24 cellular contexts compared by ENCODE assay signal in genomic region chr6:26657268-26657667, GRCh38. TPM values are rescaled to one million over a fixed set of nuclear protein-coding genes. Genes with fewer than 3 reads are reported as not detected.
DNase-seq lines count a peak whose midpoint lies in the region; ATAC-seq and TF ChIP-seq lines count a peak whose summit lies in the region.
"Had no signal": no experiment of that assay in that cellular context is flagged by ENCODE, and none has a peak within 500 bp of the region (broad histone marks: within the 10 kb centered on the region; RNA-seq: fewer than 3 reads in every experiment).

No MANE protein-coding gene starts in this region.

- H3K4me3 ChIP-seq in smooth muscle cell (no peak overlapping the region), trophoblast cell (ENCODE audit: low read depth, low read length) (no peak overlapping the region), mucosa of descending colon (no peak overlapping the region)

- peak; percentile 15 for DNase-seq in KBM-7
- peak; percentile 95 for DNase-seq in OCI-M1 (lab: John Stamatoyannopoulos, UW)
- no peak for DNase-seq in smooth muscle cell (lab: John Stamatoyannopoulos, UW; ENCODE audit: unreplicated experiment)
- no peak for DNase-seq in trophoblast cell
- DNase-seq in mucosa of descending colon, result no peak
- no peak for DNase-seq in HK-2 (ENCODE audit: unreplicated experiment)
- DNase-seq: activated CD8-positive, alpha-beta T cell treated with anti-CD3 and anti-CD28 coated beads, Interleukin-2, amount 10 ng/mL, durations not matched to agents 7 days and 5 days; activated naive CD4-positive, alpha-beta T cell; activated T-cell treated with anti-CD3 and anti-CD28 coated beads, Interleukin-2, amount 50 U/mL, for 24 hours; GF-D8; GOT3; heart right ventricle; left ventricle myocardium superior; NCI-H524 treated with DMSO at 0.1 percent for 48 hours; nucleus accumbens; retina; SHP77 treated with DMSO at 0.1 percent for 48 hours; stimulated activated CD4-positive, alpha-beta T cell treated with anti-CD3 and anti-CD28 coated beads, Interleukin-12 subunit alpha, Interleukin-12 subunit beta, amount 100 ng/mL, for 4 hours; substantia nigra; T-helper 2 cell had no signal

- H3K4me1 ChIP-seq in smooth muscle cell (ENCODE audit: low read depth), result peaks cover 11% of the 10 kb centered on the region
- H3K4me1 ChIP-seq in trophoblast cell (ENCODE audit: control insufficient read depth in 1 of 2, insufficient read depth in 2 of 2, low read length in 2 of 2), result peaks cover 0 to 2% of the 10 kb centered on the region in 2 experiments
- H3K4me1 ChIP-seq in mucosa of descending colon (ENCODE audit: low read depth), result peaks cover 14% of the 10 kb centered on the region

- peak overlapping the region; percentile 94 for H3K4me2 ChIP-seq in smooth muscle cell
- H3K4me2 ChIP-seq in trophoblast cell (ENCODE audit: low read length), result no peak overlapping the region

- no peak overlapping the region for H3K14ac ChIP-seq in trophoblast cell (ENCODE audit: low read length)

- H3K23ac ChIP-seq in trophoblast cell (ENCODE audit: low read length), result no peak overlapping the region

- no peak overlapping the region for H3K9ac ChIP-seq in smooth muscle cell (ENCODE audit: low read depth)
- H3K9ac ChIP-seq in trophoblast cell (ENCODE audit: low read length), result no peak overlapping the region
- H3K9ac ChIP-seq: KMS-11 had no signal

- H3K79me2 ChIP-seq in smooth muscle cell (ENCODE audit: low read depth) (peaks cover 66% of the 10 kb centered on the region), trophoblast cell (ENCODE audit: control insufficient read depth, insufficient read depth, low read length, poor library complexity) (peaks cover 1% of the 10 kb centered on the region)

- WGBS in smooth muscle cell (ENCODE audit: low lambda C conversion rate), result 96% methylated on average over 4 of the region's 4 CpGs
- WGBS in trophoblast cell (ENCODE audit: extremely low coverage, insufficient coverage, insufficient read length), result 100% methylated on average over 1 of the region's 4 CpGs

- H3K4ac ChIP-seq in trophoblast cell (ENCODE audit: low read depth, low read length), result no peak overlapping the region

- peaks cover 18% of the 10 kb centered on the region for H3K27me3 Mint-ChIP-seq in brain

- H4K12ac ChIP-seq in trophoblast cell (ENCODE audit: low read depth, low read length), result no peak overlapping the region

- ATAC-seq in mucosa of descending colon, result no peak
- no peak for ATAC-seq in HG03520 (IDR thresholded peaks at IDR 0.05; ENCODE audit: unreplicated experiment)
- ATAC-seq: activated CD8-positive, alpha-beta T cell treated with anti-CD3 and anti-CD28 coated beads, Interleukin-2, amount 10 ng/mL, durations not matched to agents 7 days and 5 days; heart right ventricle; left ventricle myocardium superior had no signal

- in situ Hi-C loops in KBM-7 (cut with MboI; ENCODE audit: low pct_unique_long_range_greater_than_20kb, low sequenced_read_pairs), result no loop called here

- peaks cover 6% of the 10 kb centered on the region for H3K27me3 ChIP-seq in smooth muscle cell (ENCODE audit: low read depth)
- H3K27me3 ChIP-seq in trophoblast cell (ENCODE audit: insufficient read depth, low read length), result no peaks in the 10 kb centered on the region

- TF ChIP-seq CTCF in brain (conservative IDR thresholded peaks at IDR 0.05) (no peak), smooth muscle cell (IDR thresholded peaks at IDR 0.05; ENCODE audit: borderline replicate concordance, insufficient read depth, poor library complexity, severe bottlenecking) (no peak), mucosa of descending colon (IDR thresholded peaks at IDR 0.05) (no peak)

- no peak overlapping the region for H2BK120ac ChIP-seq in trophoblast cell (ENCODE audit: insufficient read depth, low read length, poor library complexity)

- H3K9me3 Mint-ChIP-seq in brain, result peaks cover 0 to 3% (median 0%) of the 10 kb centered on the region in 5 experiments
- H3K9me3 Mint-ChIP-seq: activated T-cell treated with anti-CD3 and anti-CD28 coated beads, Interleukin-2, amount 50 U/mL, for 24 hours; dendritic cell treated with granulocyte-macrophage colony-stimulating factor and Interleukin-4, amounts not matched to agents 40 ng/mL and 50 ng/mL, for 4 days had no signal

- no peak overlapping the region for H4K91ac ChIP-seq in trophoblast cell (ENCODE audit: low read depth, low read length)

- no peak overlapping the region for H2BK12ac ChIP-seq in trophoblast cell (ENCODE audit: low read length)

- no peak overlapping the region for H4K8ac ChIP-seq in trophoblast cell (ENCODE audit: low read depth, low read length)

- intact Hi-C loops in mucosa of descending colon (cut with DNase I, micrococcal nuclease), result no loop called here

- H3K9me3 ChIP-seq in smooth muscle cell (replicated peaks; ENCODE audit: low read depth) (no peaks in the 10 kb centered on the region), trophoblast cell (ENCODE audit: insufficient read depth, low read depth, low read length) (no peaks in the 10 kb centered on the region), mucosa of descending colon (no peaks in the 10 kb centered on the region)
- H3K9me3 ChIP-seq: heart right ventricle had no signal

- peaks cover 61% of the 10 kb centered on the region for H3K4me1 Mint-ChIP-seq in brain

- H3K4me3 Mint-ChIP-seq in brain, result peak overlapping the region; percentile 87 to 91 (median 90)
- H3K4me3 Mint-ChIP-seq: activated CD8-positive, alpha-beta T cell treated with anti-CD3 and anti-CD28 coated beads, Interleukin-2, amount 10 ng/mL, durations not matched to agents 7 days and 5 days; activated T-cell treated with anti-CD3 and anti-CD28 coated beads, Interleukin-2, amount 50 U/mL, for 24 hours; dendritic cell treated with granulocyte-macrophage colony-stimulating factor and Interleukin-4, amounts not matched to agents 40 ng/mL and 50 ng/mL, for 4 days had no signal

- H3K27ac ChIP-seq in smooth muscle cell (ENCODE audit: low read depth), result no peak overlapping the region
- H3K27ac ChIP-seq in trophoblast cell (ENCODE audit: low read depth, low read length), result no peak overlapping the region
- H3K27ac ChIP-seq: heart right ventricle, KMS-11 had no signal

- no peak overlapping the region for H2AFZ ChIP-seq in smooth muscle cell (ENCODE audit: low read depth)
- H2AFZ ChIP-seq in trophoblast cell (ENCODE audit: insufficient read depth, low read length, poor library complexity), result no peak overlapping the region

- no peaks in the 10 kb centered on the region for H3F3A ChIP-seq in smooth muscle cell (ENCODE audit: low read depth)

- H4K20me1 ChIP-seq in smooth muscle cell (ENCODE audit: low read depth), result peaks cover 42% of the 10 kb centered on the region

- H3K27ac Mint-ChIP-seq in brain, result peak overlapping the region in 2 of 5 experiments; percentile 5 to 37
- H3K27ac Mint-ChIP-seq: activated CD8-positive, alpha-beta T cell treated with anti-CD3 and anti-CD28 coated beads, Interleukin-2, amount 10 ng/mL, durations not matched to agents 7 days and 5 days; activated T-cell treated with anti-CD3 and anti-CD28 coated beads, Interleukin-2, amount 50 U/mL, for 24 hours; dendritic cell treated with granulocyte-macrophage colony-stimulating factor and Interleukin-4, amounts not matched to agents 40 ng/mL and 50 ng/mL, for 4 days had no signal

- peaks cover 7% of the 10 kb centered on the region for H3K79me1 ChIP-seq in trophoblast cell (ENCODE audit: low read length)

- H2AK5ac ChIP-seq in trophoblast cell (ENCODE audit: low read length), result no peak overlapping the region

- no peak overlapping the region for H2BK5ac ChIP-seq in trophoblast cell (ENCODE audit: low read depth, low read length, poor library complexity)

- H3K18ac ChIP-seq in trophoblast cell (ENCODE audit: low read length), result no peak overlapping the region

- H3K36me3 ChIP-seq in smooth muscle cell (ENCODE audit: low read depth) (peaks cover 26% of the 10 kb centered on the region), trophoblast cell (ENCODE audit: control insufficient read depth in 1 of 2, insufficient read depth in 2 of 2, low read length in 2 of 2) (peaks cover 0 to 6% of the 10 kb centered on the region in 2 experiments), mucosa of descending colon (ENCODE audit: low read depth) (no peaks in the 10 kb centered on the region)

- H3K36me3 Mint-ChIP-seq in brain, result peaks cover 66% of the 10 kb centered on the region

RNA-seq across cellular contexts. Expression of gene ZNF322, which starts 2.3 kb away (rescaled TPM):
- polyA plus RNA-seq in brain (ENCODE audit: insufficient read depth, low read depth, low replicate concordance), result 8.6 TPM
- 23.3 and 23.9 TPM in 2 replicates for total RNA-seq in smooth muscle cell
- 13.7 and 16.7 TPM in 2 replicates for polyA plus RNA-seq in smooth muscle cell
- 11.0 and 11.2 TPM in 2 replicates for polyA plus RNA-seq in trophoblast cell (2013)
- 10 to 100 TPM; 17.1 to 33.7 (median 19.0) TPM for total RNA-seq in mucosa of descending colon

Comparison
In these comparisons a context has a peak if more than half of its experiments do, and no peak if none do; other contexts are left out.
1. DNase-seq: peak in KBM-7 (single experiment) and OCI-M1 (single experiment); none in smooth muscle cell (single experiment), trophoblast cell (0 of 2), mucosa of descending colon (0 of 3) and HK-2 (single experiment).